Comparison of ENCODE assay signal across 11 cellular contexts in the genomic region with DNA sequence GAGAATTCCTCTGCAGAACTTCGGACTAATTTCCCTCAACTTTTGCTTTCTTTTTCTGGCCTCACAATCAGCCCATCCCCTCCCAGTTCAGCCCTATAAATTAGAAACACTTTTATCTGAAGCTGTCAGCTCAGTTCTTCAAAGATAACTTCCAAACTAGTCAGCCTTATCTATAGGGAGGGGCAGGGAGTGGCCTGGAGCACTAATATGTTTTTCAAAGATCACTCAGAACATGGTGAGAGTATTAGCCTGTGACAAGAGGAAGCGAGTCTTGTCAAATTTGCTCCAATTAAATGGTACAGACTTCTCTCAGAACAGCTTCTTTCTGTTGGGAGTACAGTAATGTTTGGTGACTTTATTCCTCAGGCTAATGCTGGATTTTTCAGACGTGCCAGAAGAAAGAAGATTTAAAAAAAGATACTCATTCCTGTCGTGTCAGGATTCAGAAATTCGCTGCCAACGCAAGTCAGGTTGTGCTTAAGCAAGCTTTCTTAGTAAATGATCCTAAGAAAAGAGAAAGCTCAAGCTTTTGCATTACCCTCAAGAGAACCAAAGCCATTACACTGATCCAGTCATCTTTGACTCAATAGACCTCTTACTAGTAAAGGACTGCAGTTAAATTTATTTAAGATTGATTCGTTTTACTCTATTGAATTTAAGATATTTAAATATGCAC.
A peak's percentile ranks its signal among the peaks of the same experiment; 100 is the strongest.
DNase-seq lines count a peak whose midpoint lies in the region; ATAC-seq and TF ChIP-seq lines count a peak whose summit lies in the region.
"Had no signal": no experiment of that assay in that cellular context is flagged by ENCODE, and none has a peak within 500 bp of the region (broad histone marks: within the 10 kb centered on the region; RNA-seq: fewer than 3 reads in every experiment).

No MANE protein-coding gene starts in this region.

- WGBS in mesenchymal stem cell: 33% methylated on average over 6 of the region's 7 CpGs
- 35 to 49% methylated on average over 7 of the region's 7 CpGs for WGBS in aorta, 2 donors

- H3K9ac ChIP-seq in mesenchymal stem cell (ENCODE audit: low read length): peak overlapping the region; percentile 27

- no peak overlapping the region for H2AK5ac ChIP-seq in mesenchymal stem cell (ENCODE audit: low read length, severe bottlenecking)

- no peak overlapping the region for H2AFZ ChIP-seq in mesenchymal stem cell (ENCODE audit: low read depth, low read length)

- no peak overlapping the region for H2BK15ac ChIP-seq in mesenchymal stem cell (ENCODE audit: low read depth, poor library complexity, severe bottlenecking)

- no peak overlapping the region for H2BK12ac ChIP-seq in mesenchymal stem cell (ENCODE audit: low read length in 2 of 2)

- H3K4me2 ChIP-seq in mesenchymal stem cell (ENCODE audit: low read length, poor library complexity, severe bottlenecking): no peak overlapping the region

- no TSS peak for BruUV-seq in Calu3 (replicated peaks; lab: Mats Ljungman, UMichigan)

- H3K36me3 Mint-ChIP-seq in stimulated activated naive CD8-positive, alpha-beta T cell treated with anti-CD3 and anti-CD28 coated beads, Interleukin-15, Interleukin-2, amounts not matched to agents 100 ng/mL and 50 ng/mL, for 24 hours (ENCODE audit: low read depth): no peaks in the 10 kb centered on the region
- no peaks in the 10 kb centered on the region for H3K36me3 Mint-ChIP-seq in activated naive CD8-positive, alpha-beta T cell
- no peaks in the 10 kb centered on the region for H3K36me3 Mint-ChIP-seq in Calu3 (ENCODE audit: insufficient read depth, unreplicated experiment)

- H3K27me3 Mint-ChIP-seq in stimulated activated naive CD8-positive, alpha-beta T cell treated with anti-CD3 and anti-CD28 coated beads, Interleukin-15, Interleukin-2, amounts not matched to agents 100 ng/mL and 50 ng/mL, for 24 hours: no peaks in the 10 kb centered on the region
- H3K27me3 Mint-ChIP-seq in activated naive CD8-positive, alpha-beta T cell: no peaks in the 10 kb centered on the region
- no peaks in the 10 kb centered on the region for H3K27me3 Mint-ChIP-seq in Calu3 (ENCODE audit: unreplicated experiment)

- H3K36me3 ChIP-seq in mesenchymal stem cell (ENCODE audit: control insufficient read depth in 1 of 2, insufficient read depth in 2 of 2, low read depth in 1 of 2, low read length in 2 of 2) (no peaks in the 10 kb centered on the region), aorta (ENCODE audit: control insufficient read depth in 1 of 2, insufficient read depth in 2 of 2, low read length in 1 of 2) (no peaks in the 10 kb centered on the region)

- H3K9me3 Mint-ChIP-seq in stimulated activated naive CD8-positive, alpha-beta T cell treated with anti-CD3 and anti-CD28 coated beads, Interleukin-15, Interleukin-2, amounts not matched to agents 100 ng/mL and 50 ng/mL, for 24 hours: peaks cover 8% of the 10 kb centered on the region
- peaks cover 4% of the 10 kb centered on the region for H3K9me3 Mint-ChIP-seq in activated naive CD8-positive, alpha-beta T cell (ENCODE audit: low read depth)
- no peaks in the 10 kb centered on the region for H3K9me3 Mint-ChIP-seq in Calu3 (ENCODE audit: low read depth, unreplicated experiment)

- H3K4me1 Mint-ChIP-seq in stimulated activated naive CD8-positive, alpha-beta T cell treated with anti-CD3 and anti-CD28 coated beads, Interleukin-15, Interleukin-2, amounts not matched to agents 100 ng/mL and 50 ng/mL, for 24 hours (ENCODE audit: low read depth): peaks cover 8% of the 10 kb centered on the region
- peaks cover 19% of the 10 kb centered on the region for H3K4me1 Mint-ChIP-seq in activated naive CD8-positive, alpha-beta T cell (ENCODE audit: low read depth)
- H3K4me1 Mint-ChIP-seq in Calu3 (ENCODE audit: low read depth, unreplicated experiment): no peaks in the 10 kb centered on the region

- no peaks in the 10 kb centered on the region for H3K79me1 ChIP-seq in mesenchymal stem cell (replicated peaks; ENCODE audit: low read length, poor library complexity, severe bottlenecking)

- intact Hi-C loops in aorta (cut with DNase I) (no loop called here), Calu3 (cut with micrococcal nuclease; ENCODE audit: unreplicated experiment) (no loop called here)

- CTCF ChIA-PET in Calu3 (lab: Charles Lee): no interaction called here

- no peak overlapping the region for H3K4ac ChIP-seq in mesenchymal stem cell (ENCODE audit: low read depth in 1 of 2, low read length in 2 of 2)

- H4K91ac ChIP-seq in mesenchymal stem cell (ENCODE audit: low read length): no peak overlapping the region

- H3K23ac ChIP-seq in mesenchymal stem cell (ENCODE audit: low read length in 2 of 2): no peak overlapping the region

- H2BK5ac ChIP-seq in mesenchymal stem cell (ENCODE audit: low read depth, low read length, poor library complexity, severe bottlenecking): no peak overlapping the region

- H4K8ac ChIP-seq in mesenchymal stem cell (ENCODE audit: low read length): no peak overlapping the region

- no peak overlapping the region for H3K27ac Mint-ChIP-seq in stimulated activated naive CD8-positive, alpha-beta T cell treated with anti-CD3 and anti-CD28 coated beads, Interleukin-15, Interleukin-2, amounts not matched to agents 100 ng/mL and 50 ng/mL, for 24 hours
- H3K27ac Mint-ChIP-seq in activated naive CD8-positive, alpha-beta T cell: no peak overlapping the region
- H3K27ac Mint-ChIP-seq in Calu3 (ENCODE audit: unreplicated experiment): no peak overlapping the region
- H3K27ac Mint-ChIP-seq: HFFc6 had no signal

- H3K9me3 ChIP-seq in mesenchymal stem cell (ENCODE audit: control insufficient read depth, low read length) (no peaks in the 10 kb centered on the region), aorta (ENCODE audit: control insufficient read depth, low read length) (no peaks in the 10 kb centered on the region)

- no peak for TF ChIP-seq CTCF in Calu3 (IDR thresholded peaks at IDR 0.05; ENCODE audit: unreplicated experiment)

- H3K14ac ChIP-seq in mesenchymal stem cell (ENCODE audit: low read length in 2 of 2): no peak overlapping the region

- H3K27me3 ChIP-seq in mesenchymal stem cell (ENCODE audit: control insufficient read depth in 1 of 2, insufficient read depth in 1 of 2, low read length in 2 of 2) (no peaks in the 10 kb centered on the region), aorta (ENCODE audit: control insufficient read depth in 1 of 2, insufficient read depth in 2 of 2, low read length in 1 of 2) (no peaks in the 10 kb centered on the region)

- no peak for DNase-seq in stimulated activated naive CD8-positive, alpha-beta T cell treated with anti-CD3 and anti-CD28 coated beads, Interleukin-15, Interleukin-2, amounts not matched to agents 100 U/mL and 50 U/mL, for 24 hours
- peak; percentile 6 for DNase-seq in mesenchymal stem cell
- no peak for DNase-seq in aorta
- no peak for DNase-seq in Calu3
- DNase-seq: HFFc6; NCI-H526 treated with DMSO at 0.1 percent for 48 hours; stimulated activated CD4-positive, alpha-beta T cell treated with anti-CD3 and anti-CD28 coated beads, Interleukin-2, amount 100 ng/mL, for 24 hours had no signal

- H3K4me3 Mint-ChIP-seq in stimulated activated naive CD8-positive, alpha-beta T cell treated with anti-CD3 and anti-CD28 coated beads, Interleukin-15, Interleukin-2, amounts not matched to agents 100 ng/mL and 50 ng/mL, for 24 hours: peak overlapping the region; percentile 29
- H3K4me3 Mint-ChIP-seq in activated naive CD8-positive, alpha-beta T cell: peak overlapping the region; percentile 32
- no peak overlapping the region for H3K4me3 Mint-ChIP-seq in Calu3 (ENCODE audit: low read depth, unreplicated experiment)
- H3K4me3 Mint-ChIP-seq: HFFc6 had no signal

- H3K4me1 ChIP-seq in mesenchymal stem cell (ENCODE audit: control insufficient read depth, insufficient read depth, low read depth, low read length) (no peaks in the 10 kb centered on the region), aorta (ENCODE audit: control insufficient read depth in 1 of 2, insufficient read depth in 2 of 2, low read length in 2 of 2) (no peaks in the 10 kb centered on the region)

- H3K27ac ChIP-seq in mesenchymal stem cell (ENCODE audit: low read length, poor library complexity, severe bottlenecking) (no peak overlapping the region), aorta (ENCODE audit: low read depth in 1 of 2, low read length in 2 of 2) (no peak overlapping the region)

- no peak for ATAC-seq in stimulated activated naive CD8-positive, alpha-beta T cell treated with anti-CD3 and anti-CD28 coated beads, Interleukin-15, Interleukin-2, amounts not matched to agents 100 U/mL and 50 U/mL, for 24 hours
- peak; percentile 36 for ATAC-seq in aorta (ENCODE audit: low FRiP score)
- ATAC-seq in GM18873 (IDR thresholded peaks at IDR 0.05; ENCODE audit: low FRiP score, unreplicated experiment): no peak
- no peak for ATAC-seq in GM19463 (IDR thresholded peaks at IDR 0.05; ENCODE audit: unreplicated experiment)

- no peak overlapping the region for H3K18ac ChIP-seq in mesenchymal stem cell (ENCODE audit: low read depth in 1 of 2, low read length in 2 of 2)

- H3K4me3 ChIP-seq in mesenchymal stem cell (ENCODE audit: insufficient read depth in 1 of 2, low read depth in 1 of 2, low read length in 2 of 2) (peak overlapping the region in 1 of 2 experiments; percentile 68), aorta (ENCODE audit: low read length in 2 of 2) (no peak overlapping the region)

- peak overlapping the region; percentile 19 for H2BK120ac ChIP-seq in mesenchymal stem cell (ENCODE audit: low read depth, low read length)
